ENCODE assay signal across 21 cellular contexts in the genomic region with DNA sequence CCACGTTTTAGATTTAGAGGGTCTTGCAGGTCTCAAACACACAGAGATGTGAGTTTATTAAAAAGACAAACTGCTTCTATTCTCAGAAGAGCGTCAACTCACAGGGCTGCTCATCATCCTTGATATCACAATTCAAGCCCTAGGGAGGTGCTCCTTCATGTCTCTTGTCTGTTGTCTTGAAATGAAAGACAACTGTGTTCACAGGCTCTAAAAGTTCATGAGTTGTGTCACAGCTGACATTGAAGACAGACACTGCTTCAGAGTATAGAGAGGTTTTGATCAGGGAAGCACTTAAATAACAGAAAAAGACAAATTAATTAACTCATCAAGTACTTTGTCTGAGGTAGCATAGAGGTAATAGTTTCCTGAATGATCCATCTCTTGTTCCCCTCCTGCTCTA.
"Had no signal": no experiment of that assay in that cellular context is flagged by ENCODE, and none has a peak within 500 bp of the region (broad histone marks: within the 10 kb centered on the region; RNA-seq: fewer than 3 reads in every experiment).

No MANE protein-coding gene starts in this region.

- ATAC-seq: foreskin keratinocyte, gastroesophageal sphincter, heart right ventricle, left cardiac atrium, left lung, left ventricle myocardium superior, lower lobe of right lung, mucosa of descending colon had no signal

- H3K36me3 ChIP-seq: esophagus muscularis mucosa, gastroesophageal sphincter, heart right ventricle, left lung, lower lobe of right lung had no signal

- H3K27ac Mint-ChIP-seq: mesothelial cell of epicardium, naive B cell had no signal

- H3K4me1 ChIP-seq: esophagus muscularis mucosa, foreskin keratinocyte, gastroesophageal sphincter, heart right ventricle, left lung, lower lobe of right lung had no signal

- FAIRE-seq: endothelial cell of umbilical vein, keratinocyte had no signal

- H3K9me3 Mint-ChIP-seq: mesothelial cell of epicardium had no signal

- H3K9me3 ChIP-seq: gastroesophageal sphincter, lower lobe of right lung had no signal

- H3K27me3 ChIP-seq: dorsolateral prefrontal cortex, esophagus muscularis mucosa, foreskin keratinocyte, gastroesophageal sphincter, heart right ventricle, left lung had no signal

- DNase-seq: dermis blood vessel endothelial cell; dorsolateral prefrontal cortex; effector CD4-positive, alpha-beta T cell; effector memory CD4-positive, alpha-beta T cell; foreskin keratinocyte; head of caudate nucleus; heart right ventricle; hippocampal formation; left cardiac atrium; left lung; left ventricle myocardium superior; lower lobe of right lung; mesenchymal stem cell; mucosa of descending colon; naive B cell had no signal

- H3K4me1 Mint-ChIP-seq: naive B cell had no signal

- H3K27ac ChIP-seq: coronary artery, dorsolateral prefrontal cortex, esophagus muscularis mucosa, foreskin keratinocyte, gastroesophageal sphincter, heart right ventricle, left lung, lower lobe of right lung had no signal

- H3K4me3 ChIP-seq: coronary artery, dorsolateral prefrontal cortex, esophagus muscularis mucosa, gastroesophageal sphincter, heart right ventricle, left lung, lower lobe of right lung, mucosa of descending colon had no signal

- H3K4me3 Mint-ChIP-seq: mesothelial cell of epicardium, naive B cell had no signal

- H3K27me3 Mint-ChIP-seq: naive B cell had no signal

- H3K36me3 Mint-ChIP-seq: mesothelial cell of epicardium, naive B cell had no signal
